ENCODE assay signal across 15 cellular contexts in genomic region chr12:2092354-2092753, GRCh38.
"Had no signal": no experiment of that assay in that cellular context is flagged by ENCODE, and none has a peak within 500 bp of the region (broad histone marks: within the 10 kb centered on the region; RNA-seq: fewer than 3 reads in every experiment).

No MANE protein-coding gene starts in this region.

- H3K36me3 ChIP-seq: right lobe of liver, thyroid gland, vagina had no signal

- DNase-seq: activated CD4-positive, alpha-beta T cell treated with anti-CD3 and anti-CD28 coated beads, Interleukin-2, amount 10 ng/mL, durations not matched to agents 7 days and 5 days; activated gamma-delta T cell; activated T-cell treated with anti-CD3 and anti-CD28 coated beads, Interleukin-2, amount 50 U/mL, for 72 hours; effector memory CD8-positive, alpha-beta T cell; hippocampal formation; nephron progenitor cell; nucleus accumbens; right lobe of liver; stimulated activated CD4-positive, alpha-beta T cell treated with anti-CD3 and anti-CD28 coated beads, Interleukin-4, amount 100 ng/mL, for 24 hours; thyroid gland had no signal

- H3K27ac ChIP-seq: right lobe of liver, thyroid gland, vagina had no signal

- H3K9me3 ChIP-seq: right lobe of liver, thyroid gland, vagina had no signal

- H3K4me3 ChIP-seq: lung, right lobe of liver, smooth muscle cell, thyroid gland, vagina had no signal

- ATAC-seq: activated CD4-positive, CD25-positive, alpha-beta regulatory T cell treated with anti-CD3 and anti-CD28 coated beads, Interleukin-2, amount 50 U/mL, for 24 hours; activated T-cell treated with anti-CD3 and anti-CD28 coated beads, Interleukin-2, amount 50 U/mL, for 72 hours; effector memory CD8-positive, alpha-beta T cell; left colon; right lobe of liver had no signal

- H3K27me3 ChIP-seq: right lobe of liver, thyroid gland, vagina had no signal

- H3K4me1 ChIP-seq: right lobe of liver, thyroid gland had no signal
